8 cellular contexts compared by ENCODE assay signal in the genomic region with DNA sequence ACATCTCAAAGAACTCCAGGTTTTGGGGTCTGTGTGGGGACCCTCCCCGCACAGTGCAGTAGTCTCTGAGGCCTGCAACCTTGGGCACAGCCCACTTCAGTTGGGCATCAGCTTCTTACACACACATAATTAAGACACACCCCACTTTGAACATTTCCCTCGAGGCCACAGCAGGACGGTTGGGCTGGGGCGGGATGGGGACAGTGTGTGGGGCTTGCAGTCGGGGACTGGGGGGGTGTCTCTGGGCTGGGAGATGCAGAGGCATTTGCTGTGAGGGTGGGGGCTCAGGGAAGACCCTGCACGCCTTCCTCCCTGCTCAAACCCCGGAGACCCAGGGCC. TPM values are rescaled to one million over a fixed set of nuclear protein-coding genes. Genes with fewer than 3 reads are reported as not detected.
DNase-seq lines count a peak whose midpoint lies in the region; ATAC-seq and TF ChIP-seq lines count a peak whose summit lies in the region.

No MANE protein-coding gene starts in this region.

- CTCF ChIA-PET in GM10248 (lab: Yijun Ruan, JAX), result interaction anchor here (1.0 kb wide), 1 partner anchor 52 kb away, joined by 3 read pairs; no protein-coding TSS in a partner anchor

- H2AFZ ChIP-seq in GM23338, result no peak overlapping the region

- H3K4me3 Mint-ChIP-seq in GM23338, result peak overlapping the region; percentile 84

- no peaks in the 10 kb centered on the region for H3K9me3 Mint-ChIP-seq in GM23338

- no peaks in the 10 kb centered on the region for H3K9me2 ChIP-seq in GM23338 (ENCODE audit: insufficient read depth)

- peak overlapping the region; percentile 68 for H3K4me3 ChIP-seq in GM23338
- peak overlapping the region; percentile 56 to 64 for H3K4me3 ChIP-seq in foreskin fibroblast (ENCODE audit: low read depth in 1 of 2, low read length in 2 of 2)
- peak overlapping the region; percentile 65 for H3K4me3 ChIP-seq in skeletal muscle cell (ENCODE audit: low read depth, low read length)

- H3K36me3 ChIP-seq in GM23338 (ENCODE audit: insufficient read depth), result no peaks in the 10 kb centered on the region; the same call in 1 of the 2 replicates

- H4K20me1 ChIP-seq in GM23338 (replicated peaks; ENCODE audit: insufficient read depth), result no peaks in the 10 kb centered on the region; the same call in 1 of the 2 replicates

- peaks cover 51% of the 10 kb centered on the region for H3K4me1 Mint-ChIP-seq in GM23338

- H3K4me2 ChIP-seq in GM23338, result peak overlapping the region; percentile 92

- POLR2A ChIA-PET in GM10248 (lab: Yijun Ruan, JAX), result no interaction called here

- H3F3A ChIP-seq in GM23338 (replicated peaks; ENCODE audit: low read depth), result peaks cover 6% of the 10 kb centered on the region; the same call in 1 of the 2 replicates

- H3K27ac ChIP-seq in GM23338 (ENCODE audit: low read depth), result no peak overlapping the region

- DNase-seq in GM23338 (ENCODE audit: low spot score) (no peak), SW480 (ENCODE audit: low spot score) (peak; percentile 45), foreskin fibroblast (peak in 1 of 2 donors; percentile 52), skeletal muscle cell (ENCODE audit: low read depth) (no peak), cerebellar nuclear complex (lab: John Stamatoyannopoulos, UW) (no peak), GM10248 (ENCODE audit: extremely low spot score) (no peak)

- H3K36me3 Mint-ChIP-seq in GM23338 (ENCODE audit: low read depth), result peaks cover 6% of the 10 kb centered on the region; the same call in 1 of the 3 replicates

- peaks cover 17% of the 10 kb centered on the region for H3K79me2 ChIP-seq in GM23338 (replicated peaks; ENCODE audit: insufficient read depth)

- ATAC-seq in GM23338 (no peak), GM21786 (IDR thresholded peaks at IDR 0.05; ENCODE audit: unreplicated experiment) (no peak), HG03045 (IDR thresholded peaks at IDR 0.05; ENCODE audit: unreplicated experiment) (no peak)

- H3K27me3 ChIP-seq in GM23338 (ENCODE audit: insufficient read depth), result peaks cover 28% of the 10 kb centered on the region

- no peak overlapping the region for H3K27ac Mint-ChIP-seq in GM23338

- no peak for TF ChIP-seq CTCF in GM23338 (conservative IDR thresholded peaks at IDR 0.05; ENCODE audit: low read depth in 2 of 2)
- no peak for TF ChIP-seq CTCF in foreskin fibroblast (IDR thresholded peaks at IDR 0.05; ENCODE audit: low read depth, low read length)
- TF ChIP-seq CTCF in GM10248 (IDR thresholded peaks at IDR 0.05; ENCODE audit: control extremely low read depth, extremely low read depth, low read depth, missing control alignments), result no peak

- H3K27me3 Mint-ChIP-seq in GM23338 (ENCODE audit: insufficient read depth, low read depth, poor library complexity), result peaks cover 42% of the 10 kb centered on the region

- peaks cover 62% of the 10 kb centered on the region for H3K4me1 ChIP-seq in GM23338 (ENCODE audit: insufficient read depth)

TF ChIP-seq in GM23338, 12 proteins besides CTCF, POLR2A, EP300 and RAD21:
- no peak for TF ChIP-seq POLR2AphosphoS5 (IDR thresholded peaks at IDR 0.05; ENCODE audit: low read depth)
- TF ChIP-seq ZNF114 (CRISPR knock-in tag; IDR thresholded peaks at IDR 0.05), result no peak
- TF ChIP-seq, protein P1, sequence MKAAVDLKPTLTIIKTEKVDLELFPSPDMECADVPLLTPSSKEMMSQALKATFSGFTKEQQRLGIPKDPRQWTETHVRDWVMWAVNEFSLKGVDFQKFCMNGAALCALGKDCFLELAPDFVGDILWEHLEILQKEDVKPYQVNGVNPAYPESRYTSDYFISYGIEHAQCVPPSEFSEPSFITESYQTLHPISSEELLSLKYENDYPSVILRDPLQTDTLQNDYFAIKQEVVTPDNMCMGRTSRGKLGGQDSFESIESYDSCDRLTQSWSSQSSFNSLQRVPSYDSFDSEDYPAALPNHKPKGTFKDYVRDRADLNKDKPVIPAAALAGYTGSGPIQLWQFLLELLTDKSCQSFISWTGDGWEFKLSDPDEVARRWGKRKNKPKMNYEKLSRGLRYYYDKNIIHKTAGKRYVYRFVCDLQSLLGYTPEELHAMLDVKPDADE (IDR thresholded peaks at IDR 0.05), result no peak
- TF ChIP-seq REST (IDR thresholded peaks at IDR 0.05; ENCODE audit: unreplicated experiment), result no peak

RNA-seq across cellular contexts. Expression of gene LFNG, which starts 1.2 kb away (rescaled TPM):
- 24.5 and 35.4 TPM in 2 replicates for total RNA-seq in GM23338 (2014; rRNA removed; shearing (Covaris generic))
- polyA plus RNA-seq in GM23338 (2016; fragmentation: Nextera tagmentation; extraction: Ambion mirVana), result 1.7 and 3.2 TPM in 2 replicates

RNA-seq across cellular contexts. Expression of gene BRAT1, which starts 34.5 kb away (rescaled TPM):
- total RNA-seq in GM23338 (2014; rRNA removed; shearing (Covaris generic)), result 65.6 and 76.8 TPM in 2 replicates
- 29.8 and 32.5 TPM in 2 replicates for polyA plus RNA-seq in GM23338 (2016; fragmentation: Nextera tagmentation; extraction: Ambion mirVana)

RNA-seq across cellular contexts. Expression of gene IQCE, which starts 38.0 kb away (rescaled TPM):
- 5.0 and 6.5 TPM in 2 replicates for total RNA-seq in GM23338 (2014; rRNA removed; shearing (Covaris generic))
- polyA plus RNA-seq in GM23338 (2016; fragmentation: Nextera tagmentation; extraction: Ambion mirVana), result 5.9 and 7.7 TPM in 2 replicates

RNA-seq across cellular contexts. Expression of gene GRIFIN, which starts 44.6 kb away (rescaled TPM):
- not detected in 2 replicates for total RNA-seq in GM23338 (2014; rRNA removed; shearing (Covaris generic))
- not detected in 2 replicates for polyA plus RNA-seq in GM23338 (2016; fragmentation: Nextera tagmentation; extraction: Ambion mirVana)
